1 cellular context compared by ENCODE assay signal in genomic region chr6:21918081-21918480, GRCh38.
TF ChIP-seq lines count a peak whose summit lies in the region.

No MANE protein-coding gene starts in this region.

TF ChIP-seq in K562, 482 proteins besides CTCF, POLR2A, EP300 and RAD21 (continued from another document):
- TF ChIP-seq ZNF12 (CRISPR knock-in tag; IDR thresholded peaks at IDR 0.05) (no peak), NR4A1 (CRISPR knock-in tag; IDR thresholded peaks at IDR 0.05) (no peak), NR4A1 (tag; IDR thresholded peaks at IDR 0.05) (no peak), PRPF4 (IDR thresholded peaks at IDR 0.05; ENCODE audit: insufficient read depth, low read depth, low read length, poor library complexity, severe bottlenecking) (no peak), BRF2 (IDR thresholded peaks at IDR 0.05; ENCODE audit: borderline replicate concordance, insufficient read depth, insufficient read length) (no peak), ZC3H8 (IDR thresholded peaks at IDR 0.05) (no peak), SOX6 (IDR thresholded peaks at IDR 0.05) (no peak), ZZZ3 (IDR thresholded peaks at IDR 0.05) (no peak), POU5F1 (IDR thresholded peaks at IDR 0.05; ENCODE audit: borderline replicate concordance, low read depth, low read length, partially characterized antibody) (no peak), SETDB1 (IDR thresholded peaks at IDR 0.05; ENCODE audit: low read length) (no peak)
